Comparison of ENCODE assay signal across 23 cellular contexts in genomic region chr5:114208120-114208519, GRCh38.
DNase-seq lines count a peak whose midpoint lies in the region; ATAC-seq and TF ChIP-seq lines count a peak whose summit lies in the region.
"Had no signal": no experiment of that assay in that cellular context is flagged by ENCODE, and none has a peak within 500 bp of the region (broad histone marks: within the 10 kb centered on the region; RNA-seq: fewer than 3 reads in every experiment).

No MANE protein-coding gene starts in this region.

- no peaks in the 10 kb centered on the region for H3K23me2 ChIP-seq in H9 (ENCODE audit: insufficient read length, low read depth, low read length, poor library complexity, severe bottlenecking)

- H3T11ph ChIP-seq in H9 (ENCODE audit: low read length), result no peak overlapping the region

- no peak overlapping the region for H2AK5ac ChIP-seq in trophoblast cell (ENCODE audit: low read length)
- H2AK5ac ChIP-seq in H9 (ENCODE audit: insufficient read length, low read length), result no peak overlapping the region

- H3K4ac ChIP-seq in trophoblast cell (ENCODE audit: low read depth, low read length) (no peak overlapping the region), H9 (ENCODE audit: low read depth, low read length) (no peak overlapping the region)

- H3K27ac ChIP-seq in left ventricle myocardium inferior (replicated peaks) (peak overlapping the region; percentile 17), trophoblast cell (ENCODE audit: low read depth, low read length) (no peak overlapping the region), H9 (ENCODE audit: insufficient read length, low read depth, low read length) (no peak overlapping the region)
- H3K27ac ChIP-seq: A549; BLaER1 treated with 17β-estradiol and CSF1 and Interleukin-3, amounts not matched to agents 10 nM and 100 nM; GM23248 had no signal

- H3K36me3 Mint-ChIP-seq in H9 (ENCODE audit: insufficient read depth in 1 of 3, low read depth in 3 of 3), result no peaks in the 10 kb centered on the region
- H3K36me3 Mint-ChIP-seq: CD14-positive monocyte; CD8-positive, alpha-beta memory T cell had no signal

- no peak overlapping the region for H2BK20ac ChIP-seq in H9 (ENCODE audit: low read depth, low read length, poor library complexity, severe bottlenecking)

- H3K14ac ChIP-seq in trophoblast cell (ENCODE audit: low read length) (no peak overlapping the region), H9 (ENCODE audit: insufficient read depth, low read length) (no peak overlapping the region)

- H4K91ac ChIP-seq in trophoblast cell (ENCODE audit: low read depth, low read length) (no peak overlapping the region), H9 (ENCODE audit: insufficient read length, low read depth, low read length) (no peak overlapping the region)

- H3K36me3 ChIP-seq in left ventricle myocardium inferior (no peaks in the 10 kb centered on the region), trophoblast cell (ENCODE audit: control insufficient read depth in 1 of 2, insufficient read depth in 2 of 2, low read length in 2 of 2) (no peaks in the 10 kb centered on the region)
- H3K36me3 ChIP-seq: BE2C; BLaER1 treated with 17β-estradiol and CSF1 and Interleukin-3, amounts not matched to agents 10 nM and 100 nM had no signal

- H3K27ac Mint-ChIP-seq in H9, result no peak overlapping the region
- H3K27ac Mint-ChIP-seq: CD14-positive monocyte; CD4-positive, alpha-beta T cell; CD8-positive, alpha-beta memory T cell had no signal

- H3K23ac ChIP-seq in trophoblast cell (ENCODE audit: low read length) (peak overlapping the region; percentile 80), H9 (ENCODE audit: insufficient read length, low read depth, low read length) (no peak overlapping the region)

- H4K5ac ChIP-seq in H9 (ENCODE audit: insufficient read length, low read depth, low read length), result no peak overlapping the region

- no peak overlapping the region for H3K56ac ChIP-seq in H9 (ENCODE audit: insufficient read length, low read depth, low read length)

- H2BK120ac ChIP-seq in trophoblast cell (ENCODE audit: insufficient read depth, low read length, poor library complexity), result no peak overlapping the region
- H2BK120ac ChIP-seq in H9 (ENCODE audit: low read depth, low read length, poor library complexity, severe bottlenecking), result no peak overlapping the region

- H3K79me1 ChIP-seq in trophoblast cell (ENCODE audit: low read length) (no peaks in the 10 kb centered on the region), H9 (ENCODE audit: insufficient read depth, low read depth, low read length, poor library complexity, severe bottlenecking) (no peaks in the 10 kb centered on the region)

- no peak overlapping the region for H4K12ac ChIP-seq in trophoblast cell (ENCODE audit: low read depth, low read length)

- H3K9ac ChIP-seq in trophoblast cell (ENCODE audit: low read length), result no peak overlapping the region
- H3K9ac ChIP-seq in H9 (ENCODE audit: extremely low read depth, insufficient read length, low read length), result no peak overlapping the region
- H3K9ac ChIP-seq: BLaER1 treated with 17β-estradiol and CSF1 and Interleukin-3, amounts not matched to agents 10 nM and 100 nM; GM23248 had no signal

- no peaks in the 10 kb centered on the region for H3K4me1 Mint-ChIP-seq in H9
- H3K4me1 Mint-ChIP-seq: CD14-positive monocyte; CD8-positive, alpha-beta memory T cell had no signal

- H3K4me3 ChIP-seq in left ventricle myocardium inferior, result peak overlapping the region; percentile 17
- no peak overlapping the region for H3K4me3 ChIP-seq in trophoblast cell (ENCODE audit: low read depth, low read length)
- H3K4me3 ChIP-seq: A549; BLaER1 treated with 17β-estradiol and CSF1 and Interleukin-3, amounts not matched to agents 10 nM and 100 nM; GM12878; GM23248 had no signal

- H2AFZ ChIP-seq in trophoblast cell (ENCODE audit: insufficient read depth, low read length, poor library complexity) (no peak overlapping the region), H9 (ENCODE audit: low read length) (no peak overlapping the region)
- H2AFZ ChIP-seq: GM23248 had no signal

- no peak for DNase-seq in Right ventricle myocardium superior
- no peak for DNase-seq in cardiac septum (ENCODE audit: low spot score)
- no peak for DNase-seq in left ventricle myocardium inferior
- no peak for DNase-seq in trophoblast cell
- DNase-seq in stimulated activated naive CD4-positive, alpha-beta T cell (lab: John Stamatoyannopoulos, UW), result no peak
- DNase-seq in H9, result no peak
- DNase-seq: 8988T; ACHN; AML-193; BE2C; CD4-positive, alpha-beta T cell; CD8-positive, alpha-beta memory T cell; DMS 273 treated with DMSO at 0.1 percent for 48 hours; DMS79; EL; GDM1; GM23248; H7 had no signal

- H3K4me1 ChIP-seq in left ventricle myocardium inferior, result peaks cover 9% of the 10 kb centered on the region
- H3K4me1 ChIP-seq in trophoblast cell (ENCODE audit: control insufficient read depth in 1 of 2, insufficient read depth in 2 of 2, low read length in 2 of 2), result no peaks in the 10 kb centered on the region
- H3K4me1 ChIP-seq in H9 (ENCODE audit: insufficient read depth, low read length), result no peaks in the 10 kb centered on the region
- H3K4me1 ChIP-seq: A549; BE2C; BLaER1 treated with 17β-estradiol and CSF1 and Interleukin-3, amounts not matched to agents 10 nM and 100 nM had no signal

- H3K9me3 Mint-ChIP-seq in H9, result no peaks in the 10 kb centered on the region

- TF ChIP-seq CTCF in left ventricle myocardium inferior (IDR thresholded peaks at IDR 0.05; ENCODE audit: borderline replicate concordance) (no peak), H9 (conservative IDR thresholded peaks at IDR 0.05) (no peak)

- peaks cover 2% of the 10 kb centered on the region; the same call in 1 of the 2 replicates for H3K27me3 Mint-ChIP-seq in H9 (ENCODE audit: low read depth)
- H3K27me3 Mint-ChIP-seq: CD4-positive, alpha-beta T cell; CD8-positive, alpha-beta memory T cell had no signal

- H3K79me2 ChIP-seq in trophoblast cell (ENCODE audit: control insufficient read depth, insufficient read depth, low read length, poor library complexity) (no peaks in the 10 kb centered on the region), H9 (ENCODE audit: insufficient read depth, low read length) (no peaks in the 10 kb centered on the region)

- WGBS in trophoblast cell (ENCODE audit: extremely low coverage, insufficient coverage, insufficient read length), result no CpG with 5 or more reads among the region's 2 CpGs
- no CpG with 5 or more reads among the region's 2 CpGs for WGBS in H9 (ENCODE audit: extremely low coverage, insufficient read length, low lambda C conversion rate)

- no peak overlapping the region for H3K4me3 Mint-ChIP-seq in H9
- H3K4me3 Mint-ChIP-seq: CD14-positive monocyte; CD4-positive, alpha-beta T cell; CD8-positive, alpha-beta memory T cell had no signal

- H2BK5ac ChIP-seq in trophoblast cell (ENCODE audit: low read depth, low read length, poor library complexity), result no peak overlapping the region
- no peak overlapping the region for H2BK5ac ChIP-seq in H9 (ENCODE audit: insufficient read length, low read length)

- peak; percentile 67 for ATAC-seq in Right ventricle myocardium superior (ENCODE audit: poor library complexity)
- ATAC-seq: A549, GM12878, HCT116 had no signal

- no peak overlapping the region for H4K8ac ChIP-seq in trophoblast cell (ENCODE audit: low read depth, low read length)
- no peak overlapping the region for H4K8ac ChIP-seq in H9 (replicated peaks; ENCODE audit: insufficient read length, low read depth, low read length)

- intact Hi-C loops in Right ventricle myocardium superior (cut with DNase I) (no loop called here), cardiac septum (cut with DNase I) (no loop called here), left ventricle myocardium inferior (cut with micrococcal nuclease) (no loop called here)

- no peak overlapping the region for H2BK15ac ChIP-seq in H9 (ENCODE audit: low read depth, low read length)

- no peak overlapping the region for H3K4me2 ChIP-seq in trophoblast cell (ENCODE audit: low read length)
- H3K4me2 ChIP-seq in H9 (ENCODE audit: insufficient read depth, insufficient read length, low read length), result no peak overlapping the region
- H3K4me2 ChIP-seq: A549; BLaER1 treated with 17β-estradiol and CSF1 and Interleukin-3, amounts not matched to agents 10 nM and 100 nM had no signal

- no peaks in the 10 kb centered on the region for H3K27me3 ChIP-seq in left ventricle myocardium inferior (ENCODE audit: low read depth)
- no peaks in the 10 kb centered on the region for H3K27me3 ChIP-seq in trophoblast cell (ENCODE audit: insufficient read depth, low read length)
- H3K27me3 ChIP-seq in H9 (ENCODE audit: insufficient read depth, low read length), result no peaks in the 10 kb centered on the region
- H3K27me3 ChIP-seq: BE2C; BLaER1 treated with 17β-estradiol and CSF1 and Interleukin-3, amounts not matched to agents 10 nM and 100 nM had no signal

- H2BK12ac ChIP-seq in trophoblast cell (ENCODE audit: low read length), result no peak overlapping the region
- no peak overlapping the region for H2BK12ac ChIP-seq in H9 (ENCODE audit: insufficient read length, low read depth, low read length)

- H3K18ac ChIP-seq in trophoblast cell (ENCODE audit: low read length), result no peak overlapping the region
- H3K18ac ChIP-seq in H9 (ENCODE audit: insufficient read length, low read depth, low read length), result no peak overlapping the region

- H3K9me3 ChIP-seq in left ventricle myocardium inferior (replicated peaks) (no peaks in the 10 kb centered on the region), trophoblast cell (ENCODE audit: insufficient read depth, low read depth, low read length) (no peaks in the 10 kb centered on the region), H9 (ENCODE audit: control insufficient read depth, low read depth, low read length) (no peaks in the 10 kb centered on the region)
- H3K9me3 ChIP-seq: A549; BE2C; BLaER1 treated with 17β-estradiol and CSF1 and Interleukin-3, amounts not matched to agents 10 nM and 100 nM had no signal

- H4K20me1 ChIP-seq in H9 (ENCODE audit: control insufficient read depth, insufficient read depth, insufficient read length), result no peaks in the 10 kb centered on the region
- H4K20me1 ChIP-seq: BLaER1 treated with 17β-estradiol and CSF1 and Interleukin-3, amounts not matched to agents 10 nM and 100 nM had no signal
